1 cellular context compared by ENCODE assay signal in genomic region chr1:150364231-150365003, GRCh38.
A peak's percentile ranks its signal among the peaks of the same experiment; 100 is the strongest.
TF ChIP-seq lines count a peak whose summit lies in the region.

No MANE protein-coding gene starts in this region.

TF ChIP-seq in HepG2, 621 proteins besides CTCF, POLR2A, EP300 and RAD21 (continued from another document and continues in another):
- TF ChIP-seq THAP11 (CRISPR knock-in tag; IDR thresholded peaks at IDR 0.05): 0 out of 2 replicates have a peak, but pooled peaks have one; percentile 5
- no peak for TF ChIP-seq ZNF550 (CRISPR knock-in tag; IDR thresholded peaks at IDR 0.05; ENCODE audit: borderline replicate concordance)
- TF ChIP-seq, protein P1, sequence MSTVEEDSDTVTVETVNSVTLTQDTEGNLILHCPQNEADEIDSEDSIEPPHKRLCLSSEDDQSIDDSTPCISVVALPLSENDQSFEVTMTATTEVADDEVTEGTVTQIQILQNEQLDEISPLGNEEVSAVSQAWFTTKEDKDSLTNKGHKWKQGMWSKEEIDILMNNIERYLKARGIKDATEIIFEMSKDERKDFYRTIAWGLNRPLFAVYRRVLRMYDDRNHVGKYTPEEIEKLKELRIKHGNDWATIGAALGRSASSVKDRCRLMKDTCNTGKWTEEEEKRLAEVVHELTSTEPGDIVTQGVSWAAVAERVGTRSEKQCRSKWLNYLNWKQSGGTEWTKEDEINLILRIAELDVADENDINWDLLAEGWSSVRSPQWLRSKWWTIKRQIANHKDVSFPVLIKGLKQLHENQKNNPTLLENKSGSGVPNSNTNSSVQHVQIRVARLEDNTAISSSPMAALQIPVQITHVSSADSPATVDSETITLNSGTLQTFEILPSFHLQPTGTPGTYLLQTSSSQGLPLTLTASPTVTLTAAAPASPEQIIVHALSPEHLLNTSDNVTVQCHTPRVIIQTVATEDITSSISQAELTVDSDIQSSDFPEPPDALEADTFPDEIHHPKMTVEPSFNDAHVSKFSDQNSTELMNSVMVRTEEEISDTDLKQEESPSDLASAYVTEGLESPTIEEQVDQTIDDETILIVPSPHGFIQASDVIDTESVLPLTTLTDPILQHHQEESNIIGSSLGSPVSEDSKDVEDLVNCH (CRISPR knock-in tag; IDR thresholded peaks at IDR 0.05): no peak
- no peak for TF ChIP-seq TARDBP (CRISPR knock-in tag; IDR thresholded peaks at IDR 0.05)
- TF ChIP-seq, protein P2, sequence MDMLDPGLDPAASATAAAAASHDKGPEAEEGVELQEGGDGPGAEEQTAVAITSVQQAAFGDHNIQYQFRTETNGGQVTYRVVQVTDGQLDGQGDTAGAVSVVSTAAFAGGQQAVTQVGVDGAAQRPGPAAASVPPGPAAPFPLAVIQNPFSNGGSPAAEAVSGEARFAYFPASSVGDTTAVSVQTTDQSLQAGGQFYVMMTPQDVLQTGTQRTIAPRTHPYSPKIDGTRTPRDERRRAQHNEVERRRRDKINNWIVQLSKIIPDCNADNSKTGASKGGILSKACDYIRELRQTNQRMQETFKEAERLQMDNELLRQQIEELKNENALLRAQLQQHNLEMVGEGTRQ (IDR thresholded peaks at IDR 0.05; ENCODE audit: low read depth, low read length): no peak
- TF ChIP-seq, protein P2 (CRISPR knock-in tag; IDR thresholded peaks at IDR 0.05; ENCODE audit: borderline replicate concordance): 0 out of 2 replicates have a peak, but pooled peaks have one; percentile 16
- TF ChIP-seq RERE (CRISPR knock-in tag; IDR thresholded peaks at IDR 0.05; ENCODE audit: low read depth): no peak
- TF ChIP-seq, protein P3, sequence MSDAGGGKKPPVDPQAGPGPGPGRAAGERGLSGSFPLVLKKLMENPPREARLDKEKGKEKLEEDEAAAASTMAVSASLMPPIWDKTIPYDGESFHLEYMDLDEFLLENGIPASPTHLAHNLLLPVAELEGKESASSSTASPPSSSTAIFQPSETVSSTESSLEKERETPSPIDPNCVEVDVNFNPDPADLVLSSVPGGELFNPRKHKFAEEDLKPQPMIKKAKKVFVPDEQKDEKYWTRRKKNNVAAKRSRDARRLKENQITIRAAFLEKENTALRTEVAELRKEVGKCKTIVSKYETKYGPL (CRISPR knock-in tag; IDR thresholded peaks at IDR 0.05): no peak
- TF ChIP-seq ZNF382 (CRISPR knock-in tag; IDR thresholded peaks at IDR 0.05; ENCODE audit: borderline replicate concordance): no peak
- TF ChIP-seq SAP130 (CRISPR knock-in tag; IDR thresholded peaks at IDR 0.05; ENCODE audit: low read depth): no peak; the same call in 1 of the 2 replicates
- TF ChIP-seq ZNF773 (CRISPR knock-in tag; IDR thresholded peaks at IDR 0.05; ENCODE audit: borderline replicate concordance): peak; percentile 40; the same call in 1 of the 2 replicates
- no peak for TF ChIP-seq MAFG (CRISPR knock-in tag; IDR thresholded peaks at IDR 0.05)
- no peak for TF ChIP-seq ZNF563 (CRISPR knock-in tag; IDR thresholded peaks at IDR 0.05)
- TF ChIP-seq RFX3 (CRISPR knock-in tag; IDR thresholded peaks at IDR 0.05): no peak
- TF ChIP-seq ZSCAN22 (CRISPR knock-in tag; IDR thresholded peaks at IDR 0.05): no peak
- no peak for TF ChIP-seq MXD4 (CRISPR knock-in tag; IDR thresholded peaks at IDR 0.05)
- no peak for TF ChIP-seq BCL3 (CRISPR knock-in tag; IDR thresholded peaks at IDR 0.05)
- TF ChIP-seq U2AF1 (optimal IDR thresholded peaks at IDR 0.05; ENCODE audit: low read depth, low read length): no peak
- no peak for TF ChIP-seq ZBTB8A (CRISPR knock-in tag; IDR thresholded peaks at IDR 0.05; ENCODE audit: borderline replicate concordance, low read depth)
- TF ChIP-seq ZFP62 (CRISPR knock-in tag; IDR thresholded peaks at IDR 0.05): no peak
- TF ChIP-seq ZNF7 (CRISPR knock-in tag; IDR thresholded peaks at IDR 0.05): no peak
- TF ChIP-seq ATF7 (IDR thresholded peaks at IDR 0.05): no peak
- no peak for TF ChIP-seq ATF7 (CRISPR knock-in tag; IDR thresholded peaks at IDR 0.05)
- TF ChIP-seq IRX3 (CRISPR knock-in tag; IDR thresholded peaks at IDR 0.05; ENCODE audit: borderline replicate concordance, low read depth): no peak; the same call in 1 of the 2 replicates
- no peak for TF ChIP-seq ZNF615 (CRISPR knock-in tag; IDR thresholded peaks at IDR 0.05; ENCODE audit: borderline replicate concordance)
- TF ChIP-seq, protein P4, sequence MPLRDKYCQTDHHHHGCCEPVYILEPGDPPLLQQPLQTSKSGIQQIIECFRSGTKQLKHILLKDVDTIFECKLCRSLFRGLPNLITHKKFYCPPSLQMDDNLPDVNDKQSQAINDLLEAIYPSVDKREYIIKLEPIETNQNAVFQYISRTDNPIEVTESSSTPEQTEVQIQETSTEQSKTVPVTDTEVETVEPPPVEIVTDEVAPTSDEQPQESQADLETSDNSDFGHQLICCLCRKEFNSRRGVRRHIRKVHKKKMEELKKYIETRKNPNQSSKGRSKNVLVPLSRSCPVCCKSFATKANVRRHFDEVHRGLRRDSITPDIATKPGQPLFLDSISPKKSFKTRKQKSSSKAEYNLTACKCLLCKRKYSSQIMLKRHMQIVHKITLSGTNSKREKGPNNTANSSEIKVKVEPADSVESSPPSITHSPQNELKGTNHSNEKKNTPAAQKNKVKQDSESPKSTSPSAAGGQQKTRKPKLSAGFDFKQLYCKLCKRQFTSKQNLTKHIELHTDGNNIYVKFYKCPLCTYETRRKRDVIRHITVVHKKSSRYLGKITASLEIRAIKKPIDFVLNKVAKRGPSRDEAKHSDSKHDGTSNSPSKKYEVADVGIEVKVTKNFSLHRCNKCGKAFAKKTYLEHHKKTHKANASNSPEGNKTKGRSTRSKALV (CRISPR knock-in tag; IDR thresholded peaks at IDR 0.05): no peak
- no peak for TF ChIP-seq ZNF569 (CRISPR knock-in tag; IDR thresholded peaks at IDR 0.05; ENCODE audit: borderline replicate concordance)
- no peak for TF ChIP-seq MTA3 (CRISPR knock-in tag; IDR thresholded peaks at IDR 0.05)
- no peak for TF ChIP-seq ARID5B (CRISPR knock-in tag; IDR thresholded peaks at IDR 0.05)
- TF ChIP-seq, protein P5, sequence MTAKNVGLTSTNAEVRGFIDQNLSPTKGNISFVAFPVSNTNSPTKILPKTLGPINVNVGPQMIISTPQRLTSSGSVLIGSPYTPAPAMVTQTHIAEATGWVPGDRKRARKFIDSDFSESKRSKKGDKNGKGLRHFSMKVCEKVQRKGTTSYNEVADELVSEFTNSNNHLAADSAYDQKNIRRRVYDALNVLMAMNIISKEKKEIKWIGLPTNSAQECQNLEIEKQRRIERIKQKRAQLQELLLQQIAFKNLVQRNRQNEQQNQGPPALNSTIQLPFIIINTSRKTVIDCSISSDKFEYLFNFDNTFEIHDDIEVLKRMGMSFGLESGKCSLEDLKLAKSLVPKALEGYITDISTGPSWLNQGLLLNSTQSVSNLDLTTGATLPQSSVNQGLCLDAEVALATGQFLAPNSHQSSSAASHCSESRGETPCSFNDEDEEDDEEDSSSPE (CRISPR knock-in tag; IDR thresholded peaks at IDR 0.05): 0 out of 2 replicates have a peak, but pooled peaks have one; percentile 42
- TF ChIP-seq, protein P6, sequence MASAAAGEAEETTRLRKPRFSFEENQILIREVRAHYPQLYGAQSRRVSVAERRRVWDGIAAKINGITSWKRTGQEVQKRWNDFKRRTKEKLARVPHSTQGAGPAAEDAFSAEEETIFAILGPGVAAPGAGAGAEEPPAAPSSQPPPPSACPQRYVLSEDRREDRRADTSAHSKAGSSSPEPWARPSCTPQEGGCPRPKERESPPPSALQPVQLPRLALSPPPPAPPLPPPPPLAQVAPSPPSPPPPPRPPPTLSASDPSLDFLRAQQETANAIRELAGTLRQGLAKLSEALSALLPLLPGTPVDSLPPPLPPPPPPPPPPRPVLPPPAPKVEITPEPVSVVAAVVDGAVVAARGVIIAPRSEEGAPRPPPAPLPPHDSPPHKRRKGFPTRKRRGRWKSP (CRISPR knock-in tag; IDR thresholded peaks at IDR 0.05): 0 out of 2 replicates have a peak, but pooled peaks have one; percentile 24
- TF ChIP-seq, protein P7, sequence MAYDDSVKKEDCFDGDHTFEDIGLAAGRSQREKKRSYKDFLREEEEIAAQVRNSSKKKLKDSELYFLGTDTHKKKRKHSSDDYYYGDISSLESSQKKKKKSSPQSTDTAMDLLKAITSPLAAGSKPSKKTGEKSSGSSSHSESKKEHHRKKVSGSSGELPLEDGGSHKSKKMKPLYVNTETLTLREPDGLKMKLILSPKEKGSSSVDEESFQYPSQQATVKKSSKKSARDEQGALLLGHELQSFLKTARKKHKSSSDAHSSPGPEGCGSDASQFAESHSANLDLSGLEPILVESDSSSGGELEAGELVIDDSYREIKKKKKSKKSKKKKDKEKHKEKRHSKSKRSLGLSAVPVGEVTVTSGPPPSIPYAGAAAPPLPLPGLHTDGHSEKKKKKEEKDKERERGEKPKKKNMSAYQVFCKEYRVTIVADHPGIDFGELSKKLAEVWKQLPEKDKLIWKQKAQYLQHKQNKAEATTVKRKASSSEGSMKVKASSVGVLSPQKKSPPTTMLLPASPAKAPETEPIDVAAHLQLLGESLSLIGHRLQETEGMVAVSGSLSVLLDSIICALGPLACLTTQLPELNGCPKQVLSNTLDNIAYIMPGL (CRISPR knock-in tag; IDR thresholded peaks at IDR 0.05; ENCODE audit: borderline replicate concordance in 1 of 2, low read depth in 1 of 2): no peak; a peak in 2 of 4 replicates
- no peak for TF ChIP-seq RFX1 (IDR thresholded peaks at IDR 0.05)
- TF ChIP-seq ZNF230 (CRISPR knock-in tag; IDR thresholded peaks at IDR 0.05): no peak
- no peak; the same call in 1 of the 2 replicates for TF ChIP-seq ZNF350 (CRISPR knock-in tag; IDR thresholded peaks at IDR 0.05; ENCODE audit: borderline replicate concordance, low read depth)
